In genomic region chr1:116540088-116540487, GRCh38 we compare ENCODE assay signal across 1 cellular context.
TF ChIP-seq lines count a peak whose summit lies in the region.

No MANE protein-coding gene starts in this region.

TF ChIP-seq in GM12878, 131 proteins besides CTCF, POLR2A, EP300 and RAD21 (continued from another document):
- TF ChIP-seq ZBTB33 (IDR thresholded peaks at IDR 0.05) (no peak), SREBF2 (IDR thresholded peaks at IDR 0.05; ENCODE audit: low read length) (no peak), RELB (IDR thresholded peaks at IDR 0.05; ENCODE audit: low read depth) (peak; percentile 89), SRF (IDR thresholded peaks at IDR 0.05; ENCODE audit: low read depth in 2 of 2, low read length in 2 of 2) (0 out of 4 replicates have a peak, but pooled peaks of 1 of the 2 experiments have one; percentile 15), STAT1 (conservative IDR thresholded peaks at IDR 0.05) (no peak), ZNF687 (IDR thresholded peaks at IDR 0.05) (peak; percentile 60; the same call in 1 of the 2 replicates), SREBF1 (IDR thresholded peaks at IDR 0.05; ENCODE audit: low read length) (no peak), NR2C1 (IDR thresholded peaks at IDR 0.05) (no peak), BCL3 (IDR thresholded peaks at IDR 0.05; ENCODE audit: borderline replicate concordance, insufficient read depth, low read depth, low read length, poor library complexity, severe bottlenecking) (no peak), IKZF2 (IDR thresholded peaks at IDR 0.05) (peak; percentile 83 to 87), MYC (IDR thresholded peaks at IDR 0.05; ENCODE audit: insufficient read depth, insufficient read length, insufficient replicate concordance, low read length, severe bottlenecking) (no peak), IKZF1 (conservative IDR thresholded peaks at IDR 0.05) (peak; percentile 80), SP1 (IDR thresholded peaks at IDR 0.05; ENCODE audit: low read depth, low read length) (no peak), CHD4 (IDR thresholded peaks at IDR 0.05) (no peak), TCF12 (IDR thresholded peaks at IDR 0.05; ENCODE audit: low read depth, low read length) (no peak), TBL1XR1 (IDR thresholded peaks at IDR 0.05; ENCODE audit: low read depth, low read length) (no peak), KDM1A (IDR thresholded peaks at IDR 0.05; ENCODE audit: borderline replicate concordance) (no peak), YBX1 (IDR thresholded peaks at IDR 0.05) (no peak), CBX5 (IDR thresholded peaks at IDR 0.05; ENCODE audit: low read depth) (no peak), ZNF384 (IDR thresholded peaks at IDR 0.05; ENCODE audit: borderline replicate concordance, low read depth, low read length) (peak; percentile 93), NFYA (IDR thresholded peaks at IDR 0.05; ENCODE audit: borderline replicate concordance, low read depth, low read length) (no peak), RFX5 (IDR thresholded peaks at IDR 0.05; ENCODE audit: low read depth, low read length) (no peak), SIX5 (IDR thresholded peaks at IDR 0.05; ENCODE audit: low read depth, low read length, severe bottlenecking) (no peak), MTA3 (IDR thresholded peaks at IDR 0.05; ENCODE audit: borderline replicate concordance, low read length) (peak; percentile 71; the same call in 1 of the 2 replicates), TAF1 (IDR thresholded peaks at IDR 0.05; ENCODE audit: borderline replicate concordance, low read depth, low read length) (no peak), ZSCAN29 (IDR thresholded peaks at IDR 0.05) (no peak), E2F4 (IDR thresholded peaks at IDR 0.05; ENCODE audit: low read depth, low read length) (no peak), MEF2B (IDR thresholded peaks at IDR 0.05; ENCODE audit: partially characterized antibody, poor library complexity, severe bottlenecking) (peak; percentile 61), SPI1 (IDR thresholded peaks at IDR 0.05; ENCODE audit: borderline replicate concordance, insufficient read depth, low read depth, low read length) (peak; percentile 94), CBX3 (IDR thresholded peaks at IDR 0.05; ENCODE audit: borderline replicate concordance, low read depth) (no peak), BRCA1 (IDR thresholded peaks at IDR 0.05; ENCODE audit: low read depth, low read length) (no peak), GABPA (IDR thresholded peaks at IDR 0.05; ENCODE audit: low read depth) (0 out of 2 replicates have a peak, but pooled peaks have one; percentile 34), ZNF24 (IDR thresholded peaks at IDR 0.05) (peak; percentile 81)
